In the genomic region with DNA sequence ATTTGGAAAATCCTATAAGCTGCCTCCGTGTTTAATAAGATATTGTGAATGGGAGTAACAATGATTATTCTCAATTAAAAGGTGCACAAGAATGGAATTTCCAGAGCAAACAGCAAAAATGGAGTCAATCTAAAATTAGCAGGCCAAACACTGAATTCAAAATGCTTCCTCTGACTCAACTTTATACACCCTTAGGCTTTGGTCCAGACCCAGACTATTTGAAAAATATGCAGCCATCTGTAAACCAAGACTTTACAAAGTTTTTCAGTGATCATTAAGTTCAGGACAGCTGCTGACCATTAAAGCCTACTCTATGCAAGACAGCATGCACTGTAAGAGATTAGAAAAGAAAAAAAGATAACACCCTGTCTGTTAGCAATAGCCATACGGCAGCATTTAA, we compare ENCODE assay signal across 14 cellular contexts. TPM values are rescaled to one million over a fixed set of nuclear protein-coding genes. Genes with fewer than 3 reads are reported as not detected.
DNase-seq lines count a peak whose midpoint lies in the region; ATAC-seq, FAIRE-seq and TF ChIP-seq lines count a peak whose summit lies in the region.
"Had no signal": no experiment of that assay in that cellular context is flagged by ENCODE, and none has a peak within 500 bp of the region (broad histone marks: within the 10 kb centered on the region; RNA-seq: fewer than 3 reads in every experiment).

No MANE protein-coding gene starts in this region.

- H2AFZ ChIP-seq in parathyroid adenoma: peak overlapping the region; percentile 40

- H3K79me2 ChIP-seq in parathyroid adenoma: no peaks in the 10 kb centered on the region

- no peak overlapping the region for H3K9ac ChIP-seq in parathyroid adenoma

- H3K36me3 ChIP-seq in BJ (ENCODE audit: control insufficient read depth, insufficient read depth, low read length) (no peaks in the 10 kb centered on the region), parathyroid adenoma (ENCODE audit: control insufficient read depth, insufficient read depth, low read length) (no peaks in the 10 kb centered on the region)
- H3K36me3 ChIP-seq: cardiac muscle cell, spleen had no signal

- no peaks in the 10 kb centered on the region for H3K9me3 ChIP-seq in parathyroid adenoma (ENCODE audit: control insufficient read depth, low read length)
- H3K9me3 ChIP-seq: spleen had no signal

- POLR2A ChIA-PET in BJ (lab: Charles Lee): no interaction called here

- H3K27ac ChIP-seq in parathyroid adenoma: no peak overlapping the region
- H3K27ac ChIP-seq: cardiac muscle cell, spleen had no signal

- no peak for ATAC-seq in HG03159 (IDR thresholded peaks at IDR 0.05; ENCODE audit: unreplicated experiment)

- CTCF ChIA-PET in BJ (lab: Yijun Ruan, JAX): interaction anchor here (0.5 to 6.7 kb wide), 5 partner anchors 14 to 304 kb away, joined by 3 to 52 read pairs (median 6); no protein-coding TSS in a partner anchor

- H3K4me2 ChIP-seq in parathyroid adenoma (ENCODE audit: low read length): no peak overlapping the region

- TF ChIP-seq CTCF in BJ (IDR thresholded peaks at IDR 0.05; ENCODE audit: insufficient read depth, low read depth, low read length): no peak
- TF ChIP-seq CTCF in parathyroid adenoma (IDR thresholded peaks at IDR 0.05): no peak

- DNase-seq in BJ (ENCODE audit: low read depth) (peak; percentile 79), M059J (ENCODE audit: low read depth) (peak; percentile 75), NCI-H1092 (lab: John Stamatoyannopoulos, UW) (no peak), epidermal melanocyte (ENCODE audit: insufficient read length, low spot score) (no peak)
- no peak for DNase-seq in activated CD8-positive, alpha-beta memory T cell treated with anti-CD3 and anti-CD28 coated beads, Interleukin-2, amount 50 U/mL, for 48 hours
- DNase-seq: DMS53; midbrain; NCI-H1436; spleen; stimulated activated CD8-positive, alpha-beta memory T cell treated with anti-CD3 and anti-CD28 coated beads, Interleukin-4, amount 100 ng/mL, for 48 hours had no signal

- no peaks in the 10 kb centered on the region for H3K4me1 ChIP-seq in parathyroid adenoma

- H3K4me3 ChIP-seq in BJ (ENCODE audit: low read depth, low read length): no peak overlapping the region
- H3K4me3 ChIP-seq in parathyroid adenoma (ENCODE audit: low read depth, low read length): no peak overlapping the region
- H3K4me3 ChIP-seq: cardiac muscle cell, spleen had no signal

- no peaks in the 10 kb centered on the region for H3K27me3 ChIP-seq in BJ (ENCODE audit: control insufficient read depth, insufficient read depth, low read length)
- no peaks in the 10 kb centered on the region for H3K27me3 ChIP-seq in parathyroid adenoma (ENCODE audit: control insufficient read depth, insufficient read depth, low read length)
- H3K27me3 ChIP-seq: cardiac muscle cell, spleen had no signal

- FAIRE-seq in endometrium (lab: Jason Lieb, UNC): peak; percentile 96

RNA-seq across cellular contexts. Expression of gene CCN6, which starts 39.4 kb away (rescaled TPM):
- polyA plus RNA-seq in BJ (2011; rRNA removed): 0.07 TPM in 1 of 2 replicates, not detected in the other
- polyA minus RNA-seq in BJ (2011; rRNA and poly(A)+ RNA removed): not detected in 2 replicates
- total RNA-seq in M059J (2014; rRNA removed; shearing (Covaris generic)): not detected in 2 replicates
- total RNA-seq: cardiac muscle cell, spleen had no signal

Comparison
In these comparisons a context has a peak if more than half of its experiments do, and no peak if none do; other contexts are left out.
1. DNase-seq: peak in BJ (single experiment) and M059J (single experiment); none in NCI-H1092 (single experiment), activated CD8-positive, alpha-beta memory T cell treated with anti-CD3 and anti-CD28 coated beads, Interleukin-2, amount 50 U/mL, for 48 hours (single experiment) and epidermal melanocyte (single experiment).